In genomic region chr17:56756536-56756935, GRCh38 we compare ENCODE assay signal across 9 cellular contexts.
DNase-seq lines count a peak whose midpoint lies in the region; ATAC-seq, FAIRE-seq and TF ChIP-seq lines count a peak whose summit lies in the region.
"Had no signal": no experiment of that assay in that cellular context is flagged by ENCODE, and none has a peak within 500 bp of the region (broad histone marks: within the 10 kb centered on the region; RNA-seq: fewer than 3 reads in every experiment).

No MANE protein-coding gene starts in this region.

- H3K4me3 ChIP-seq in dorsolateral prefrontal cortex (no peak overlapping the region), heart left ventricle (no peak overlapping the region)

- in situ Hi-C loops in ACHN (cut with HindIII; ENCODE audit: low pct_ligation_motif_present, low pct_unique_long_range_greater_than_20kb, low sequenced_read_pairs), result no loop called here

- no peaks in the 10 kb centered on the region for H3K9me3 ChIP-seq in heart left ventricle

- FAIRE-seq in TTC549 (lab: Jason Lieb, UNC), result peak; percentile 78

- H3K27me3 ChIP-seq in dorsolateral prefrontal cortex (peaks cover 0 to 7% (median 0%) of the 10 kb centered on the region in 45 donors), heart left ventricle (no peaks in the 10 kb centered on the region)

- TF ChIP-seq POLR2A in heart left ventricle (IDR thresholded peaks at IDR 0.05), result no peak

- intact Hi-C loops in dorsolateral prefrontal cortex (cut with DNase I) (no loop called here), heart left ventricle (cut with DNase I) (no loop called here)

- H3K27ac ChIP-seq in dorsolateral prefrontal cortex, result no peak overlapping the region
- no peak overlapping the region for H3K27ac ChIP-seq in heart left ventricle

- DNase-seq in ACHN, result peak; percentile 51
- peak; percentile 74 for DNase-seq in H4 (ENCODE audit: low spot score)
- DNase-seq in hepatic stellate cell (ENCODE audit: low spot score), result peak; percentile 80
- DNase-seq in activated CD8-positive, alpha-beta memory T cell treated with anti-CD3 and anti-CD28 coated beads, Interleukin-2, amount 50 U/mL, for 4 hours, result no peak
- no peak for DNase-seq in dorsolateral prefrontal cortex
- no peak for DNase-seq in heart left ventricle
- no peak for DNase-seq in NCI-H345 (lab: John Stamatoyannopoulos, UW)
- DNase-seq: NK-92 treated with Interleukin-12 subunit alpha and Interleukin-12 subunit beta, amount 100 ng/mL, for 24 hours had no signal

- WGBS in heart left ventricle, 4 donors, result 68 to 76% (median 73%) methylated on average over 2 of the region's 2 CpGs

- no peaks in the 10 kb centered on the region for H3K36me3 ChIP-seq in heart left ventricle

- TF ChIP-seq CTCF in dorsolateral prefrontal cortex (IDR thresholded peaks at IDR 0.05 in 54 of 56, conservative IDR thresholded peaks at IDR 0.05 in 2 of 56; ENCODE audit: low read depth in 1 of 56, partially characterized antibody in 56 of 56) (no peak), heart left ventricle (IDR thresholded peaks at IDR 0.05) (no peak)

- no peak for ATAC-seq in heart left ventricle

- H3K4me1 ChIP-seq in heart left ventricle, result peaks cover 0 to 11% (median 2%) of the 10 kb centered on the region in 12 donors

Comparison
In these comparisons a context has a peak if more than half of its experiments do, and no peak if none do; other contexts are left out.
1. DNase-seq: peak in ACHN (single experiment), H4 (single experiment) and hepatic stellate cell (single experiment); none in activated CD8-positive, alpha-beta memory T cell treated with anti-CD3 and anti-CD28 coated beads, Interleukin-2, amount 50 U/mL, for 4 hours (single experiment), dorsolateral prefrontal cortex (0 of 10), heart left ventricle (0 of 5) and NCI-H345 (single experiment).